Comparison of ENCODE assay signal across 12 cellular contexts in genomic region chr6:111661541-111662041, GRCh38. TPM values are rescaled to one million over a fixed set of nuclear protein-coding genes. Genes with fewer than 3 reads are reported as not detected.
DNase-seq lines count a peak whose midpoint lies in the region; ATAC-seq and TF ChIP-seq lines count a peak whose summit lies in the region.
"Had no signal": no experiment of that assay in that cellular context is flagged by ENCODE, and none has a peak within 500 bp of the region (broad histone marks: within the 10 kb centered on the region; RNA-seq: fewer than 3 reads in every experiment).

No MANE protein-coding gene starts in this region.

- H3K27ac Mint-ChIP-seq in naive thymus-derived CD4-positive, alpha-beta T cell, result peak overlapping the region in 3 of 9 donors; percentile 15 to 51 (median 36)
- H3K27ac Mint-ChIP-seq: T-helper 2 cell treated with Interferon-gamma antibody and Interleukin-4, amounts not matched to agents 5 μg/mL and 100 μg/mL, for 36 hours had no signal

- no peak overlapping the region for H3K9ac ChIP-seq in colonic mucosa (ENCODE audit: low read depth in 2 of 2, low read length in 2 of 2)

- no peaks in the 10 kb centered on the region for H3K36me3 ChIP-seq in colonic mucosa
- peaks cover 9 to 51% (median 13%) of the 10 kb centered on the region in 3 experiments for H3K36me3 ChIP-seq in naive thymus-derived CD4-positive, alpha-beta T cell (ENCODE audit: control insufficient read depth in 2 of 3, insufficient read depth in 3 of 3, low read length in 3 of 3)

- no peaks in the 10 kb centered on the region for H3K27me3 ChIP-seq in colonic mucosa
- H3K27me3 ChIP-seq in naive thymus-derived CD4-positive, alpha-beta T cell (ENCODE audit: control insufficient read depth in 2 of 2, insufficient read depth in 2 of 2, low read length in 2 of 2), result no peaks in the 10 kb centered on the region

- no peak overlapping the region for H3K27ac ChIP-seq in colonic mucosa
- no peak overlapping the region for H3K27ac ChIP-seq in naive thymus-derived CD4-positive, alpha-beta T cell (ENCODE audit: low read depth, low read length)

- CTCF ChIA-PET in naive thymus-derived CD4-positive, alpha-beta T cell (lab: Charles Lee), result no interaction called here

- intact Hi-C loops in colonic mucosa (cut with DNase I), result no loop called here
- intact Hi-C loops in naive thymus-derived CD4-positive, alpha-beta T cell (cut with micrococcal nuclease), result no loop called here

- H3K36me3 Mint-ChIP-seq in naive thymus-derived CD4-positive, alpha-beta T cell, result peaks cover 8 to 49% (median 18%) of the 10 kb centered on the region in 5 donors

- no peak overlapping the region for H3K4me3 ChIP-seq in colonic mucosa
- H3K4me3 ChIP-seq in naive thymus-derived CD4-positive, alpha-beta T cell (ENCODE audit: low read length), result no peak overlapping the region

- no peak for ATAC-seq in naive thymus-derived CD4-positive, alpha-beta T cell

- peaks cover 0 to 10% (median 3%) of the 10 kb centered on the region in 7 donors for H3K4me1 Mint-ChIP-seq in naive thymus-derived CD4-positive, alpha-beta T cell

- peak; percentile 56 for DNase-seq in COLO668 (lab: John Stamatoyannopoulos, UW; ENCODE audit: unreplicated experiment)
- peak; percentile 56 for DNase-seq in NCI-H187 treated with DMSO at 0.1 percent for 48 hours (lab: John Stamatoyannopoulos, UW)
- peak; percentile 55 for DNase-seq in colonic mucosa
- peak; percentile 37 for DNase-seq in myocyte (ENCODE audit: low read depth)
- no peak for DNase-seq in SW480 (ENCODE audit: low spot score)
- DNase-seq in 8988T, result no peak
- no peak for DNase-seq in naive thymus-derived CD4-positive, alpha-beta T cell
- no peak for DNase-seq in GM20000 (ENCODE audit: low spot score)
- DNase-seq: activated gamma-delta T cell treated with Interleukin-2 at 50 U/mL for 16 hours; CD4-positive, alpha-beta memory T cell; NCI-H446 treated with DMSO at 0.1 percent for 48 hours had no signal

- TF ChIP-seq CTCF in colonic mucosa (IDR thresholded peaks at IDR 0.05) (no peak), GM20000 (IDR thresholded peaks at IDR 0.05; ENCODE audit: extremely low read depth, missing control alignments) (no peak)

- POLR2A ChIA-PET in naive thymus-derived CD4-positive, alpha-beta T cell (lab: Charles Lee), result no interaction called here

- no peak overlapping the region for H3K4me3 Mint-ChIP-seq in naive thymus-derived CD4-positive, alpha-beta T cell
- H3K4me3 Mint-ChIP-seq: CD4-positive, alpha-beta memory T cell; T-helper 2 cell treated with Interferon-gamma antibody and Interleukin-4, amounts not matched to agents 5 μg/mL and 100 μg/mL, for 36 hours had no signal

- H3K4me1 ChIP-seq in colonic mucosa, result no peaks in the 10 kb centered on the region
- no peaks in the 10 kb centered on the region for H3K4me1 ChIP-seq in naive thymus-derived CD4-positive, alpha-beta T cell (ENCODE audit: control insufficient read depth in 2 of 2, insufficient read depth in 2 of 2, low read length in 2 of 2)

- H3K9me3 ChIP-seq in colonic mucosa, result no peaks in the 10 kb centered on the region
- H3K9me3 ChIP-seq in naive thymus-derived CD4-positive, alpha-beta T cell (ENCODE audit: control insufficient read depth in 2 of 3, low read length in 3 of 3), result no peaks in the 10 kb centered on the region

- no peaks in the 10 kb centered on the region for H3K9me3 Mint-ChIP-seq in naive thymus-derived CD4-positive, alpha-beta T cell
- H3K9me3 Mint-ChIP-seq: T-helper 2 cell treated with Interferon-gamma antibody and Interleukin-4, amounts not matched to agents 5 μg/mL and 100 μg/mL, for 36 hours had no signal

- H3K27me3 Mint-ChIP-seq in naive thymus-derived CD4-positive, alpha-beta T cell, result no peaks in the 10 kb centered on the region
- H3K27me3 Mint-ChIP-seq: CD4-positive, alpha-beta memory T cell had no signal

RNA-seq across cellular contexts. Expression of gene TRAF3IP2, which starts 55.9 kb away (rescaled TPM):
- total RNA-seq in colonic mucosa (10 to 100 TPM; 62.0 to 66.6 TPM), myocyte (14.6 and 19.7 TPM in 2 replicates)
- polyA plus RNA-seq in myocyte (2012), result 21.3 TPM
- 10 to 100 TPM; 12.7 to 22.1 (median 21.0) TPM for total RNA-seq in naive thymus-derived CD4-positive, alpha-beta T cell
- 10 to 100 TPM; 16.8 to 21.0 TPM for polyA plus RNA-seq in naive thymus-derived CD4-positive, alpha-beta T cell

Comparison
In these comparisons a context has a peak if more than half of its experiments do, and no peak if none do; other contexts are left out.
1. DNase-seq: peak in COLO668 (single experiment), NCI-H187 treated with DMSO at 0.1 percent for 48 hours (single experiment), colonic mucosa (single experiment) and myocyte (single experiment); none in SW480 (single experiment), 8988T (single experiment), naive thymus-derived CD4-positive, alpha-beta T cell (0 of 9) and GM20000 (single experiment).